9 cellular contexts compared by ENCODE assay signal in genomic region chr18:78986018-78986481, GRCh38. TPM values are rescaled to one million over a fixed set of nuclear protein-coding genes. Genes with fewer than 3 reads are reported as not detected.
DNase-seq lines count a peak whose midpoint lies in the region; ATAC-seq and TF ChIP-seq lines count a peak whose summit lies in the region.
"Had no signal": no experiment of that assay in that cellular context is flagged by ENCODE, and none has a peak within 500 bp of the region (broad histone marks: within the 10 kb centered on the region; RNA-seq: fewer than 3 reads in every experiment).

No MANE protein-coding gene starts in this region.

- TF ChIP-seq CTCF in OCI-LY7 (conservative IDR thresholded peaks at IDR 0.05; ENCODE audit: low read length) (peak; percentile 62), heart right ventricle (IDR thresholded peaks at IDR 0.05) (peak in 8 of 9 donors; percentile 11 to 63 (median 50)), thoracic aorta (IDR thresholded peaks at IDR 0.05) (peak; percentile 17)

- H3K79me2 ChIP-seq in OCI-LY7 (ENCODE audit: insufficient read depth, low read depth, low read length): no peaks in the 10 kb centered on the region

- no peak overlapping the region for H3K4me2 ChIP-seq in OCI-LY7 (ENCODE audit: low read length)

- H3K27ac ChIP-seq in OCI-LY7 (ENCODE audit: low read depth, low read length, poor library complexity, severe bottlenecking) (no peak overlapping the region), heart right ventricle (no peak overlapping the region), thoracic aorta (no peak overlapping the region)

- ATAC-seq in heart right ventricle (peak in 2 of 8 donors; percentile 23 to 65), thoracic aorta (ENCODE audit: insufficient number of reproducible peaks, low FRiP score, low read depth) (no peak), HG03095 (IDR thresholded peaks at IDR 0.05; ENCODE audit: unreplicated experiment) (no peak), GM21367 (IDR thresholded peaks at IDR 0.05; ENCODE audit: unreplicated experiment) (no peak), GM21576 (IDR thresholded peaks at IDR 0.05; ENCODE audit: unreplicated experiment) (no peak)

- H3K27me3 ChIP-seq in heart right ventricle (peaks cover 26 to 100% (median 96%) of the 10 kb centered on the region in 7 donors), thoracic aorta (replicated peaks; ENCODE audit: insufficient read depth) (peaks cover 17% of the 10 kb centered on the region)

- H3K9me3 ChIP-seq in OCI-LY7 (ENCODE audit: low read length) (no peaks in the 10 kb centered on the region), heart right ventricle (no peaks in the 10 kb centered on the region), thoracic aorta (no peaks in the 10 kb centered on the region)

- H3K9me2 ChIP-seq in OCI-LY7 (ENCODE audit: insufficient read depth, low read length): no peaks in the 10 kb centered on the region

- DNase-seq in stimulated activated CD4-positive, alpha-beta T cell treated with anti-CD3 and anti-CD28 coated beads, Interleukin-15, amount 100 ng/mL, for 24 hours: peak; percentile 41
- DNase-seq in stimulated activated CD4-positive, alpha-beta T cell treated with anti-CD3 and anti-CD28 coated beads, Interleukin-4, amount 100 ng/mL, for 24 hours: no peak
- DNase-seq in OCI-LY7 (ENCODE audit: low spot score): peak; percentile 14
- DNase-seq in heart right ventricle: no peak
- no peak for DNase-seq in thoracic aorta (ENCODE audit: low spot score)

- CTCF ChIA-PET in OCI-LY7 (lab: Charles Lee; ENCODE audit: unreplicated experiment): no interaction called here

- H3K4me3 ChIP-seq in OCI-LY7 (ENCODE audit: low read depth, low read length, poor library complexity, severe bottlenecking): no peak overlapping the region
- no peak overlapping the region for H3K4me3 ChIP-seq in heart right ventricle
- H3K4me3 ChIP-seq in thoracic aorta: no peak overlapping the region

- 7 to 8% methylated on average over 20 of the region's 20 CpGs for WGBS in heart right ventricle, 2 donors

- no peaks in the 10 kb centered on the region for H4K20me1 ChIP-seq in OCI-LY7 (ENCODE audit: insufficient read depth, low read length)

- intact Hi-C loops in OCI-LY7 (cut with micrococcal nuclease; ENCODE audit: unreplicated experiment): loop anchor here (5.0 kb wide), 2 partner anchors 276 to 391 kb away; no protein-coding TSS in a partner anchor
- intact Hi-C loops in heart right ventricle (cut with DNase I): loop anchor here in 3 of 10 donors (5.0 to 10.0 kb wide), 3 partner anchors 259 to 1084 kb away; no protein-coding TSS in a partner anchor

- H2AFZ ChIP-seq in OCI-LY7 (ENCODE audit: low read length): no peak overlapping the region

- BruUV-seq in OCI-LY7 (replicated peaks; lab: Mats Ljungman, UMichigan): no TSS peak

- POLR2A ChIA-PET in OCI-LY7 (lab: Charles Lee): interaction anchor here (0.6 to 1.2 kb wide), 3 partner anchors 18 to 263 kb away, joined by 3 to 4 read pairs (median 3); no protein-coding TSS in a partner anchor

- H3K36me3 ChIP-seq in OCI-LY7 (ENCODE audit: insufficient read depth, low read length) (no peaks in the 10 kb centered on the region), heart right ventricle (no peaks in the 10 kb centered on the region), thoracic aorta (no peaks in the 10 kb centered on the region)

- H3K4me1 ChIP-seq in OCI-LY7 (ENCODE audit: insufficient read depth, low read length, poor library complexity, severe bottlenecking) (no peaks in the 10 kb centered on the region), heart right ventricle (peaks cover 0 to 11% (median 2%) of the 10 kb centered on the region in 9 donors), thoracic aorta (ENCODE audit: control insufficient read depth in 1 of 2, low read depth in 2 of 2) (peaks cover 2 to 5% of the 10 kb centered on the region in 2 donors)

RNA-seq across cellular contexts. Expression of gene SALL3, which starts 6.4 kb away (rescaled TPM):
- not detected in 2 replicates for total RNA-seq in OCI-LY7 (2014; rRNA removed; shearing (Covaris generic))
- not detected in 2 replicates for total RNA-seq in OCI-LY7 (2022)
- total RNA-seq in heart right ventricle: 1 to 10 TPM in 1 of 10 donors, under 1 TPM in 8, not detected in 1; 0.10 to 1.2 (median 0.19) TPM
- polyA plus RNA-seq in heart right ventricle: under 1 TPM; 0.06 to 0.15 TPM
- total RNA-seq in thoracic aorta: not detected
- total RNA-seq: skeletal muscle tissue had no signal

Comparison
In these comparisons a context has a peak if more than half of its experiments do, and no peak if none do; other contexts are left out.
1. DNase-seq: peak in stimulated activated CD4-positive, alpha-beta T cell treated with anti-CD3 and anti-CD28 coated beads, Interleukin-15, amount 100 ng/mL, for 24 hours (single experiment) and OCI-LY7 (single experiment); none in stimulated activated CD4-positive, alpha-beta T cell treated with anti-CD3 and anti-CD28 coated beads, Interleukin-4, amount 100 ng/mL, for 24 hours (single experiment), heart right ventricle (0 of 2) and thoracic aorta (single experiment).
2. Peak in every context shown above with its lines, with median percentiles within 50 percentile points of each other: CTCF ChIP-seq.